ENCODE assay signal across 8 cellular contexts in genomic region chr19:14080887-14081796, GRCh38. TPM values are rescaled to one million over a fixed set of nuclear protein-coding genes. Genes with fewer than 3 reads are reported as not detected.
DNase-seq lines count a peak whose midpoint lies in the region; ATAC-seq and TF ChIP-seq lines count a peak whose summit lies in the region.

No MANE protein-coding gene starts in this region.

- peak; percentile 99 for DNase-seq in NCI-H1048 (lab: John Stamatoyannopoulos, UW)
- peak; percentile 98 for DNase-seq in SK-N-MC (ENCODE audit: low read depth, low spot score)
- peak; percentile 99 for DNase-seq in glomerular endothelial cell (ENCODE audit: extremely low read depth, low read depth, low spot score)
- peak; percentile 74 to 99 (median 97) for DNase-seq in nucleus accumbens (lab: John Stamatoyannopoulos, UW)
- peak; percentile 99 to 100 for DNase-seq in suprapubic skin (ENCODE audit: low spot score in 2 of 2)

- ATAC-seq in HG02588 (IDR thresholded peaks at IDR 0.05; ENCODE audit: unreplicated experiment) = peak; percentile 73

- H3K4me3 Mint-ChIP-seq in activated naive CD4-positive, alpha-beta T cell treated with anti-CD3 and anti-CD28 coated beads, Interleukin-2, amount 50 U/mL, for 24 hours = peak overlapping the region; percentile 98

- WGBS in suprapubic skin = under 1% methylated on average over 32 of the region's 50 CpGs

- no peaks in the 10 kb centered on the region for H3K27me3 ChIP-seq in suprapubic skin

- H3K9me3 Mint-ChIP-seq in activated naive CD4-positive, alpha-beta T cell treated with anti-CD3 and anti-CD28 coated beads, Interleukin-2, amount 50 U/mL, for 24 hours = no peaks in the 10 kb centered on the region

- no peak overlapping the region for H3K27ac ChIP-seq in SK-N-MC
- H3K27ac ChIP-seq in suprapubic skin = peak overlapping the region; percentile 89

- no peaks in the 10 kb centered on the region for H3K27me3 Mint-ChIP-seq in activated naive CD4-positive, alpha-beta T cell treated with anti-CD3 and anti-CD28 coated beads, Interleukin-2, amount 50 U/mL, for 24 hours

- peak overlapping the region; percentile 90 for H3K4me3 ChIP-seq in GM08714 (ENCODE audit: low read length)
- H3K4me3 ChIP-seq in SK-N-MC = peak overlapping the region; percentile 84
- H3K4me3 ChIP-seq in suprapubic skin = peak overlapping the region; percentile 77

- H3K4me1 ChIP-seq in suprapubic skin = peaks cover 27% of the 10 kb centered on the region

- TF ChIP-seq CTCF in suprapubic skin (IDR thresholded peaks at IDR 0.05) = no peak

- H3K9ac ChIP-seq in SK-N-MC (ENCODE audit: insufficient read length) = peak overlapping the region; percentile 81

- peaks cover 6% of the 10 kb centered on the region for H3K4me1 Mint-ChIP-seq in activated naive CD4-positive, alpha-beta T cell treated with anti-CD3 and anti-CD28 coated beads, Interleukin-2, amount 50 U/mL, for 24 hours

- no peaks in the 10 kb centered on the region for H3K36me3 Mint-ChIP-seq in activated naive CD4-positive, alpha-beta T cell treated with anti-CD3 and anti-CD28 coated beads, Interleukin-2, amount 50 U/mL, for 24 hours

- H3K9me3 ChIP-seq in SK-N-MC (ENCODE audit: low read depth, low read length) (no peaks in the 10 kb centered on the region), suprapubic skin (no peaks in the 10 kb centered on the region)

- peak in 1 of 2 donors; percentile 31 for TF ChIP-seq POLR2A in suprapubic skin (IDR thresholded peaks at IDR 0.05)

- H3K36me3 ChIP-seq in SK-N-MC (ENCODE audit: insufficient read depth, low read length) (no peaks in the 10 kb centered on the region), suprapubic skin (no peaks in the 10 kb centered on the region)

- H3K27ac Mint-ChIP-seq in activated naive CD4-positive, alpha-beta T cell treated with anti-CD3 and anti-CD28 coated beads, Interleukin-2, amount 50 U/mL, for 24 hours = peak overlapping the region; percentile 98

- no peak for TF ChIP-seq EP300 in suprapubic skin (IDR thresholded peaks at IDR 0.05)

RNA-seq across cellular contexts. Expression of gene C19orf67, which starts 4.4 kb away (rescaled TPM):
- not detected in 2 replicates for total RNA-seq in glomerular endothelial cell
- not detected for total RNA-seq in suprapubic skin

RNA-seq across cellular contexts. Expression of gene MISP3, which starts 8.6 kb away (rescaled TPM):
- total RNA-seq in glomerular endothelial cell (0.41 and 0.78 TPM in 2 replicates), suprapubic skin (10 to 100 TPM; 10.5 to 18.5 (median 15.9) TPM)

RNA-seq across cellular contexts. Expression of gene SAMD1, which starts 9.4 kb away (rescaled TPM):
- total RNA-seq in glomerular endothelial cell (26.5 and 43.0 TPM in 2 replicates), suprapubic skin (10 to 100 TPM; 22.4 to 34.9 (median 29.1) TPM)

RNA-seq across cellular contexts. Expression of gene PALM3, which starts 19.3 kb away (rescaled TPM):
- total RNA-seq in glomerular endothelial cell (not detected in 2 replicates), suprapubic skin (not detected)

RNA-seq across cellular contexts. Expression of gene PRKACA, which starts 36.4 kb away (rescaled TPM):
- 79.6 and 83.4 TPM in 2 replicates for total RNA-seq in glomerular endothelial cell
- total RNA-seq in suprapubic skin = 10 to 100 TPM; 22.1 to 42.6 (median 31.2) TPM
